In genomic region chr18:59718108-59719057, GRCh38 we compare ENCODE assay signal across 13 cellular contexts. TPM values are rescaled to one million over a fixed set of nuclear protein-coding genes. Genes with fewer than 3 reads are reported as not detected.
DNase-seq lines count a peak whose midpoint lies in the region; ATAC-seq and TF ChIP-seq lines count a peak whose summit lies in the region.
"Had no signal": no experiment of that assay in that cellular context is flagged by ENCODE, and none has a peak within 500 bp of the region (broad histone marks: within the 10 kb centered on the region; RNA-seq: fewer than 3 reads in every experiment).

No MANE protein-coding gene starts in this region.

- H3K27me3 ChIP-seq in GM23338 (ENCODE audit: insufficient read depth), result no peaks in the 10 kb centered on the region
- H3K27me3 ChIP-seq in smooth muscle cell (ENCODE audit: low read depth), result no peaks in the 10 kb centered on the region
- H3K27me3 ChIP-seq in tibial artery, result no peaks in the 10 kb centered on the region
- no peaks in the 10 kb centered on the region for H3K27me3 ChIP-seq in testis
- no peaks in the 10 kb centered on the region for H3K27me3 ChIP-seq in right cardiac atrium (ENCODE audit: control insufficient read depth, insufficient read depth)
- H3K27me3 ChIP-seq: upper lobe of right lung had no signal

- peaks cover 10% of the 10 kb centered on the region for H3K4me1 Mint-ChIP-seq in GM23338
- H3K4me1 Mint-ChIP-seq: central memory CD8-positive, alpha-beta T cell had no signal

- H2AFZ ChIP-seq in GM23338 (0 out of 2 replicates have a peak overlapping the region, but pooled peaks have one; percentile 63), smooth muscle cell (ENCODE audit: low read depth) (no peak overlapping the region)

- intact Hi-C loops in tibial artery (cut with DNase I; ENCODE audit: low total_unique reads) (no loop called here), testis (cut with DNase I; ENCODE audit: low total_unique reads) (no loop called here), right cardiac atrium (cut with DNase I) (no loop called here)

- WGBS in smooth muscle cell (ENCODE audit: low lambda C conversion rate), result 39% methylated on average over 7 of the region's 7 CpGs
- 76 to 84% methylated on average over 7 of the region's 7 CpGs for WGBS in testis, 2 donors
- 50% methylated on average over 7 of the region's 7 CpGs for WGBS in right cardiac atrium

- no peaks in the 10 kb centered on the region for H3F3A ChIP-seq in GM23338 (replicated peaks; ENCODE audit: low read depth)
- peaks cover 6% of the 10 kb centered on the region for H3F3A ChIP-seq in smooth muscle cell (ENCODE audit: low read depth)

- ATAC-seq in GM23338 (peak; percentile 44; the same call in 1 of the 3 replicates), right cardiac atrium (no peak)
- ATAC-seq: activated T-cell treated with anti-CD3 and anti-CD28 coated beads, Interleukin-2, amount 50 U/mL, for 4 hours; upper lobe of right lung had no signal

- H3K36me3 ChIP-seq in GM23338 (ENCODE audit: insufficient read depth) (no peaks in the 10 kb centered on the region), smooth muscle cell (ENCODE audit: low read depth) (no peaks in the 10 kb centered on the region), tibial artery (no peaks in the 10 kb centered on the region), testis (ENCODE audit: low read depth, missing control alignments) (no peaks in the 10 kb centered on the region)
- H3K36me3 ChIP-seq: upper lobe of right lung had no signal

- no peak for TF ChIP-seq CTCF in GM23338 (conservative IDR thresholded peaks at IDR 0.05; ENCODE audit: low read depth in 2 of 2)
- TF ChIP-seq CTCF in fibroblast of pulmonary artery (IDR thresholded peaks at IDR 0.05; ENCODE audit: low read length, missing control alignments), result no peak
- TF ChIP-seq CTCF in smooth muscle cell (IDR thresholded peaks at IDR 0.05; ENCODE audit: borderline replicate concordance, insufficient read depth, poor library complexity, severe bottlenecking), result no peak
- no peak for TF ChIP-seq CTCF in tibial artery (IDR thresholded peaks at IDR 0.05)
- no peak for TF ChIP-seq CTCF in testis (IDR thresholded peaks at IDR 0.05)

- H3K4me1 ChIP-seq in GM23338 (ENCODE audit: insufficient read depth), result no peaks in the 10 kb centered on the region; the same call in 1 of the 2 replicates
- H3K4me1 ChIP-seq in smooth muscle cell (ENCODE audit: low read depth), result peaks cover 7% of the 10 kb centered on the region
- peaks cover 0 to 27% (median 0%) of the 10 kb centered on the region in 4 donors for H3K4me1 ChIP-seq in tibial artery
- peaks cover 6% of the 10 kb centered on the region for H3K4me1 ChIP-seq in testis
- no peaks in the 10 kb centered on the region for H3K4me1 ChIP-seq in right cardiac atrium (ENCODE audit: control insufficient read depth, insufficient read depth, low read length)
- H3K4me1 ChIP-seq: upper lobe of right lung had no signal

- no peak for TF ChIP-seq POLR2A in testis (IDR thresholded peaks at IDR 0.05)

- no peak overlapping the region for H3K4me3 ChIP-seq in GM23338
- no peak overlapping the region for H3K4me3 ChIP-seq in fibroblast of pulmonary artery (replicated peaks; ENCODE audit: low read depth, low read length)
- no peak overlapping the region for H3K4me3 ChIP-seq in smooth muscle cell
- no peak overlapping the region for H3K4me3 ChIP-seq in tibial artery
- no peak overlapping the region for H3K4me3 ChIP-seq in testis
- no peak overlapping the region for H3K4me3 ChIP-seq in right cardiac atrium (ENCODE audit: low read length)
- H3K4me3 ChIP-seq: upper lobe of right lung had no signal

- no peak overlapping the region for H3K27ac ChIP-seq in GM23338 (ENCODE audit: low read depth)
- no peak overlapping the region for H3K27ac ChIP-seq in smooth muscle cell (ENCODE audit: low read depth)
- no peak overlapping the region for H3K27ac ChIP-seq in tibial artery
- H3K27ac ChIP-seq in testis, result no peak overlapping the region
- no peak overlapping the region for H3K27ac ChIP-seq in right cardiac atrium (ENCODE audit: low read length)
- H3K27ac ChIP-seq: upper lobe of right lung had no signal

- H3K4me2 ChIP-seq in GM23338 (no peak overlapping the region), smooth muscle cell (peak overlapping the region; percentile 15)

- no peaks in the 10 kb centered on the region for H4K20me1 ChIP-seq in GM23338 (replicated peaks; ENCODE audit: insufficient read depth)
- no peaks in the 10 kb centered on the region for H4K20me1 ChIP-seq in smooth muscle cell (ENCODE audit: low read depth)

- H3K27me3 Mint-ChIP-seq in GM23338 (ENCODE audit: insufficient read depth, low read depth, poor library complexity), result peaks cover 5% of the 10 kb centered on the region

- DNase-seq in GM23338 (ENCODE audit: low spot score) (no peak), SW 1271 (lab: John Stamatoyannopoulos, UW) (peak; percentile 51 to 79), fibroblast of pulmonary artery (ENCODE audit: low read depth) (peak; percentile 77), smooth muscle cell (lab: John Stamatoyannopoulos, UW; ENCODE audit: unreplicated experiment) (no peak), tibial artery (no peak), testis (no peak), right cardiac atrium (no peak), NCI-H2196 (lab: John Stamatoyannopoulos, UW; ENCODE audit: unreplicated experiment) (no peak)
- DNase-seq: activated T-cell treated with anti-CD3 and anti-CD28 coated beads, Interleukin-2, amount 50 U/mL, for 4 hours; GF-D8; NCI-H1436; upper lobe of right lung had no signal

- H3K27ac Mint-ChIP-seq in GM23338, result no peak overlapping the region

- H3K9me3 Mint-ChIP-seq in GM23338, result no peaks in the 10 kb centered on the region; the same call in 2 of the 3 replicates
- H3K9me3 Mint-ChIP-seq: activated T-cell treated with anti-CD3 and anti-CD28 coated beads, Interleukin-2, amount 50 U/mL, for 4 hours; central memory CD8-positive, alpha-beta T cell had no signal

- no peaks in the 10 kb centered on the region for H3K9me2 ChIP-seq in GM23338 (ENCODE audit: insufficient read depth)

- no peaks in the 10 kb centered on the region for H3K9me3 ChIP-seq in smooth muscle cell (replicated peaks; ENCODE audit: low read depth)
- no peaks in the 10 kb centered on the region for H3K9me3 ChIP-seq in tibial artery
- H3K9me3 ChIP-seq in testis, result no peaks in the 10 kb centered on the region
- H3K9me3 ChIP-seq in right cardiac atrium (ENCODE audit: control insufficient read depth, low read length), result no peaks in the 10 kb centered on the region
- H3K9me3 ChIP-seq: upper lobe of right lung had no signal

- no peak overlapping the region for H3K9ac ChIP-seq in smooth muscle cell (ENCODE audit: low read depth)

- no peak overlapping the region for H3K4me3 Mint-ChIP-seq in GM23338
- H3K4me3 Mint-ChIP-seq: activated T-cell treated with anti-CD3 and anti-CD28 coated beads, Interleukin-2, amount 50 U/mL, for 4 hours; central memory CD8-positive, alpha-beta T cell had no signal

- H3K36me3 Mint-ChIP-seq in GM23338 (ENCODE audit: low read depth), result no peaks in the 10 kb centered on the region

- H3K79me2 ChIP-seq in GM23338 (replicated peaks; ENCODE audit: insufficient read depth) (no peaks in the 10 kb centered on the region), smooth muscle cell (ENCODE audit: low read depth) (no peaks in the 10 kb centered on the region)

TF ChIP-seq in GM23338, 12 proteins besides CTCF, POLR2A, EP300 and RAD21 (continues in another document):
- no peak for TF ChIP-seq CREB1 (CRISPR knock-in tag; IDR thresholded peaks at IDR 0.05; ENCODE audit: low read depth)
- TF ChIP-seq REST (IDR thresholded peaks at IDR 0.05; ENCODE audit: unreplicated experiment), result no peak
- no peak for TF ChIP-seq POLR2AphosphoS5 (IDR thresholded peaks at IDR 0.05; ENCODE audit: low read depth)
- TF ChIP-seq EZH2phosphoT487 (IDR thresholded peaks at IDR 0.05; ENCODE audit: unreplicated experiment), result no peak
- TF ChIP-seq ETS1 (IDR thresholded peaks at IDR 0.05), result no peak
- no peak for TF ChIP-seq JUNB (IDR thresholded peaks at IDR 0.05; ENCODE audit: unreplicated experiment)

RNA-seq across cellular contexts. Expression of gene CCBE1, which starts 21.2 kb away (rescaled TPM):
- total RNA-seq in GM23338 (2014; rRNA removed; shearing (Covaris generic)), result 2.1 and 3.5 TPM in 2 replicates
- polyA plus RNA-seq in GM23338 (2016; fragmentation: Nextera tagmentation; extraction: Ambion mirVana), result 1.2 and 2.6 TPM in 2 replicates
- under 0.01 and 3.1 TPM in 2 replicates for total RNA-seq in smooth muscle cell
- polyA plus RNA-seq in smooth muscle cell, result 1.5 TPM in 1 of 2 replicates, not detected in the other
- 1 to 10 TPM; 1.8 to 2.6 TPM for total RNA-seq in testis
- 1.9 TPM for polyA plus RNA-seq in testis (ENCODE audit: insufficient read depth, low read depth, low replicate concordance)
- total RNA-seq in right cardiac atrium, result 1 to 10 TPM in 3 of 4 donors, under 1 TPM in 1; 0.78 to 3.5 (median 1.9) TPM
- polyA plus RNA-seq in right cardiac atrium, result 0.48 TPM

Comparison
In these comparisons a context has a peak if more than half of its experiments do, and no peak if none do; other contexts are left out.
1. DNase-seq: peak in SW 1271 (2 of 2) and fibroblast of pulmonary artery (single experiment); none in GM23338 (single experiment), smooth muscle cell (single experiment), tibial artery (0 of 2), testis (single experiment), right cardiac atrium (0 of 3) and NCI-H2196 (single experiment).